ENCODE assay signal across 31 cellular contexts in genomic region chr7:128923411-128923800, GRCh38. TPM values are rescaled to one million over a fixed set of nuclear protein-coding genes. Genes with fewer than 3 reads are reported as not detected.
DNase-seq lines count a peak whose midpoint lies in the region; TF ChIP-seq lines count a peak whose summit lies in the region.
"Had no signal": no experiment of that assay in that cellular context is flagged by ENCODE, and none has a peak within 500 bp of the region (broad histone marks: within the 10 kb centered on the region; RNA-seq: fewer than 3 reads in every experiment).

No MANE protein-coding gene starts in this region.

- H2BK120ac ChIP-seq in trophoblast cell (ENCODE audit: insufficient read depth, low read length, poor library complexity) = no peak overlapping the region

- peaks cover 57% of the 10 kb centered on the region for H3K27me3 ChIP-seq in AG04450 (ENCODE audit: control insufficient read depth, insufficient read depth, low read length)
- H3K27me3 ChIP-seq in H7 (ENCODE audit: control insufficient read depth, insufficient read depth, low read length) = no peaks in the 10 kb centered on the region
- peaks cover 52% of the 10 kb centered on the region for H3K27me3 ChIP-seq in SK-N-SH (ENCODE audit: insufficient read depth)
- peaks cover 8% of the 10 kb centered on the region for H3K27me3 ChIP-seq in trophoblast cell (ENCODE audit: insufficient read depth, low read length)

- H3K4me1 ChIP-seq in SK-N-SH (ENCODE audit: control insufficient read depth in 1 of 2, insufficient read depth in 2 of 2, low read depth in 1 of 2, low read length in 1 of 2) (peaks cover 0 to 5% of the 10 kb centered on the region in 2 experiments; a peak in 1 of 4 replicates), trophoblast cell (ENCODE audit: control insufficient read depth in 1 of 2, insufficient read depth in 2 of 2, low read length in 2 of 2) (no peaks in the 10 kb centered on the region)
- H3K4me1 ChIP-seq: foreskin keratinocyte had no signal

- H3K36me3 ChIP-seq in H7 (replicated peaks; ENCODE audit: control insufficient read depth, insufficient read depth, low read length) = no peaks in the 10 kb centered on the region
- no peaks in the 10 kb centered on the region for H3K36me3 ChIP-seq in SK-N-SH (replicated peaks in 1 of 2; ENCODE audit: control insufficient read depth in 1 of 2, insufficient read depth in 2 of 2, low read length in 1 of 2)
- no peaks in the 10 kb centered on the region for H3K36me3 ChIP-seq in trophoblast cell (ENCODE audit: control insufficient read depth in 1 of 2, insufficient read depth in 2 of 2, low read length in 2 of 2)
- H3K36me3 ChIP-seq: upper lobe of left lung, WERI-Rb-1 had no signal

- WGBS in SK-N-SH (ENCODE audit: low lambda C conversion rate) = 68% methylated on average over 5 of the region's 5 CpGs
- no CpG with 5 or more reads among the region's 5 CpGs for WGBS in trophoblast cell (ENCODE audit: extremely low coverage, insufficient coverage, insufficient read length)

- TF ChIP-seq CTCF in AG04450 (IDR thresholded peaks at IDR 0.05; ENCODE audit: low read depth, low read length) = no peak
- no peak for TF ChIP-seq CTCF in SK-N-SH (IDR thresholded peaks at IDR 0.05)
- no peak for TF ChIP-seq CTCF in GM20000 (IDR thresholded peaks at IDR 0.05; ENCODE audit: extremely low read depth, missing control alignments)

- no peaks in the 10 kb centered on the region for H3K79me2 ChIP-seq in SK-N-SH (ENCODE audit: insufficient read depth)
- H3K79me2 ChIP-seq in trophoblast cell (ENCODE audit: control insufficient read depth, insufficient read depth, low read length, poor library complexity) = no peaks in the 10 kb centered on the region

- H3K14ac ChIP-seq in trophoblast cell (ENCODE audit: low read length) = no peak overlapping the region

- H4K20me1 ChIP-seq in SK-N-SH (ENCODE audit: insufficient read depth) = no peaks in the 10 kb centered on the region

- H3K9me3 ChIP-seq in AG04450 (ENCODE audit: control insufficient read depth, insufficient read depth, low read length) (peaks cover 4% of the 10 kb centered on the region; the same call in 1 of the 2 replicates), SK-N-SH (no peaks in the 10 kb centered on the region), trophoblast cell (ENCODE audit: insufficient read depth, low read depth, low read length) (peaks cover 4% of the 10 kb centered on the region)
- H3K9me3 ChIP-seq: upper lobe of left lung had no signal

- no peak overlapping the region for H3K23ac ChIP-seq in trophoblast cell (ENCODE audit: low read length)

- CTCF ChIA-PET in AG04450 (lab: Charles Lee) (no interaction called here), SK-N-SH (lab: Yijun Ruan, JAX) (interaction anchor here (0.7 to 2.5 kb wide), 8 partner anchors 10 to 290 kb away, joined by 3 to 11 read pairs (median 3); no protein-coding TSS in a partner anchor)

- TF ChIP-seq EP300 in SK-N-SH (IDR thresholded peaks at IDR 0.05; ENCODE audit: borderline replicate concordance in 1 of 2, low read depth in 1 of 2, low read length in 1 of 2) = no peak

- H3K79me1 ChIP-seq in trophoblast cell (ENCODE audit: low read length) = no peaks in the 10 kb centered on the region

- no peak overlapping the region for H2AK5ac ChIP-seq in trophoblast cell (ENCODE audit: low read length)

- H3K4me2 ChIP-seq in SK-N-SH (no peak overlapping the region), trophoblast cell (ENCODE audit: low read length) (no peak overlapping the region)
- H3K4me2 ChIP-seq: GM23338, KMS-11, PC-9 had no signal

- H3K9me2 ChIP-seq in SK-N-SH = no peaks in the 10 kb centered on the region

- H2AFZ ChIP-seq in SK-N-SH (ENCODE audit: low read depth) = no peak overlapping the region
- no peak overlapping the region for H2AFZ ChIP-seq in trophoblast cell (ENCODE audit: insufficient read depth, low read length, poor library complexity)
- H2AFZ ChIP-seq: GM23338, PC-9 had no signal

- H4K8ac ChIP-seq in trophoblast cell (ENCODE audit: low read depth, low read length) = no peak overlapping the region

- H2BK5ac ChIP-seq in trophoblast cell (ENCODE audit: low read depth, low read length, poor library complexity) = no peak overlapping the region

- TF ChIP-seq RAD21 in SK-N-SH (IDR thresholded peaks at IDR 0.05; ENCODE audit: low read length) = no peak

- H3K9ac ChIP-seq in SK-N-SH (no peak overlapping the region), trophoblast cell (ENCODE audit: low read length) (no peak overlapping the region)
- H3K9ac ChIP-seq: KMS-11 had no signal

- H4K91ac ChIP-seq in trophoblast cell (ENCODE audit: low read depth, low read length) = no peak overlapping the region

- H3K4me3 ChIP-seq in AG04450 (ENCODE audit: low read depth, low read length) = no peak overlapping the region
- no peak overlapping the region for H3K4me3 ChIP-seq in H7 (ENCODE audit: insufficient read depth, low read depth, low read length)
- no peak overlapping the region for H3K4me3 ChIP-seq in SK-N-SH (ENCODE audit: low read depth in 2 of 2, low read length in 1 of 2)
- H3K4me3 ChIP-seq in trophoblast cell (ENCODE audit: low read depth, low read length) = no peak overlapping the region
- H3K4me3 ChIP-seq: GM23338, PC-9, skin epidermis, upper lobe of left lung had no signal

- H2BK12ac ChIP-seq in trophoblast cell (ENCODE audit: low read length) = no peak overlapping the region

- no peak overlapping the region for H4K12ac ChIP-seq in trophoblast cell (ENCODE audit: low read depth, low read length)

- H3K27ac ChIP-seq in AG04450 (ENCODE audit: low read depth, low read length) = peak overlapping the region; percentile 11
- no peak overlapping the region for H3K27ac ChIP-seq in SK-N-SH (ENCODE audit: low read depth in 2 of 2, low read length in 1 of 2)
- H3K27ac ChIP-seq in trophoblast cell (ENCODE audit: low read depth, low read length) = no peak overlapping the region
- H3K27ac ChIP-seq: C4-2B, foreskin keratinocyte, KMS-11, PC-9, skin epidermis, upper lobe of left lung, WERI-Rb-1 had no signal

- no peak overlapping the region for H3K4ac ChIP-seq in trophoblast cell (ENCODE audit: low read depth, low read length)

- H3F3A ChIP-seq in SK-N-SH (replicated peaks; ENCODE audit: insufficient read depth) = no peaks in the 10 kb centered on the region

- no peak overlapping the region for H3K18ac ChIP-seq in trophoblast cell (ENCODE audit: low read length)

- no peak for DNase-seq in AG04450 (ENCODE audit: low read depth, low spot score)
- peak; percentile 15 for DNase-seq in H7
- DNase-seq in SK-N-SH = no peak
- peak; percentile 60 for DNase-seq in myocyte (ENCODE audit: low read depth)
- no peak for DNase-seq in stimulated activated CD4-positive, alpha-beta T cell treated with anti-CD3 and anti-CD28 coated beads, Interleukin-2, amount 100 ng/mL, for 48 hours
- DNase-seq in GM20000 (ENCODE audit: low spot score) = no peak
- DNase-seq in trophoblast cell = no peak
- no peak for DNase-seq in activated CD4-positive, CD25-positive, alpha-beta regulatory T cell treated with anti-CD3 and anti-CD28 coated beads, Interleukin-2, amount 50 U/mL, for 72 hours
- DNase-seq: activated CD4-positive, alpha-beta T cell treated with anti-CD3 and anti-CD28 coated beads, Interleukin-2, amount 10 ng/mL, durations not matched to agents 7 days and 5 days; activated T-cell treated with anti-CD3 and anti-CD28 coated beads, Interleukin-2, amount 50 U/mL, for 24 hours; Calu3; caudate nucleus; DMS79; foreskin keratinocyte; GF-D8; kidney; naive thymus-derived CD4-positive, alpha-beta T cell; NCI-H1417 treated with DMSO at 0.1 percent for 48 hours; NCI-H2029 treated with DMSO at 0.1 percent for 48 hours; NCI-H524 treated with DMSO at 0.1 percent for 48 hours; PC-9; SHP77 treated with DMSO at 0.1 percent for 48 hours; stimulated activated naive B cell treated with anti-CD40 and anti-IgM and Interleukin-4, amounts not matched to agents 10 μg/mL and 1 μg/mL and 100 μg/mL, for 72 hours; substantia nigra; T-helper 9 cell; WERI-Rb-1 had no signal

- POLR2A ChIA-PET in AG04450 (lab: Yijun Ruan, JAX) (no interaction called here), SK-N-SH (lab: Yijun Ruan, JAX) (no interaction called here)

TF ChIP-seq in SK-N-SH, 30 proteins besides CTCF, POLR2A, EP300 and RAD21 (continues in another document):
- no peak for TF ChIP-seq SIN3A (IDR thresholded peaks at IDR 0.05; ENCODE audit: borderline replicate concordance, low read depth, low read length)

RNA-seq across cellular contexts. Expression of gene KCP, which starts 12.9 kb away (rescaled TPM):
- polyA plus RNA-seq in AG04450 (2011; rRNA removed) (0.04 and 0.05 TPM in 2 replicates), SK-N-SH (2012; rRNA removed) (not detected in 2 replicates)
- not detected in 2 replicates for polyA minus RNA-seq in AG04450 (2011; rRNA and poly(A)+ RNA removed)
- total RNA-seq in H7 (2014; rRNA removed; shearing (Covaris generic)) = 2.5 and 3.4 TPM in 2 replicates
- polyA plus RNA-seq in SK-N-SH (2012; cell fraction: cytosol; rRNA removed) = 0.01 TPM in 1 of 2 replicates, not detected in the other
- 0.08 and 0.11 TPM in 2 replicates for polyA plus RNA-seq in SK-N-SH (2012; cell fraction: nucleus; rRNA removed)
- total RNA-seq in myocyte = 0.19 and 0.42 TPM in 2 replicates
- 0.57 TPM for polyA plus RNA-seq in myocyte (2012)
- polyA plus RNA-seq in trophoblast cell (2013) = 0.41 and 0.42 TPM in 2 replicates
- total RNA-seq: foreskin keratinocyte had no signal
- polyA plus RNA-seq: naive thymus-derived CD4-positive, alpha-beta T cell had no signal

RNA-seq across cellular contexts. Expression of gene IRF5, which starts 14.3 kb away (rescaled TPM):
- polyA plus RNA-seq in AG04450 (2011; rRNA removed) = 0.04 and 0.06 TPM in 2 replicates
- polyA minus RNA-seq in AG04450 (2011; rRNA and poly(A)+ RNA removed) = not detected in 2 replicates
- total RNA-seq in H7 (2014; rRNA removed; shearing (Covaris generic)) = 0.48 and 0.62 TPM in 2 replicates
- 0.62 and 1.0 TPM in 2 replicates for polyA plus RNA-seq in SK-N-SH (2012; rRNA removed)
- 0.22 and 0.41 TPM in 2 replicates for polyA plus RNA-seq in SK-N-SH (2012; cell fraction: cytosol; rRNA removed)
- 4.6 and 5.5 TPM in 2 replicates for polyA plus RNA-seq in SK-N-SH (2012; cell fraction: nucleus; rRNA removed)
- total RNA-seq in myocyte = 0.26 and 0.40 TPM in 2 replicates
- 0.37 TPM for polyA plus RNA-seq in myocyte (2012)
- polyA plus RNA-seq in trophoblast cell (2013) = 0.56 and 0.66 TPM in 2 replicates

Comparison
In these comparisons a context has a peak if more than half of its experiments do, and no peak if none do; other contexts are left out.
1. DNase-seq: peak in H7 (single experiment) and myocyte (single experiment); none in AG04450 (single experiment), SK-N-SH (single experiment), stimulated activated CD4-positive, alpha-beta T cell treated with anti-CD3 and anti-CD28 coated beads, Interleukin-2, amount 100 ng/mL, for 48 hours (0 of 2), GM20000 (single experiment), trophoblast cell (0 of 2) and activated CD4-positive, CD25-positive, alpha-beta regulatory T cell treated with anti-CD3 and anti-CD28 coated beads, Interleukin-2, amount 50 U/mL, for 72 hours (single experiment).